ENCODE assay signal across 8 cellular contexts in genomic region chr12:118016424-118017264, GRCh38. TPM values are rescaled to one million over a fixed set of nuclear protein-coding genes. Genes with fewer than 3 reads are reported as not detected.
DNase-seq lines count a peak whose midpoint lies in the region; ATAC-seq and TF ChIP-seq lines count a peak whose summit lies in the region.

Gene RFC5, plus strand, starts transcription at chr12:118016703. Its CDS starts 125 bp downstream, at chr12:118016828.

- peak; percentile 99 for ATAC-seq in HG02571 (IDR thresholded peaks at IDR 0.05; ENCODE audit: unreplicated experiment)

- peak within 1 kb of the TSS; percentile 89 for H3K4me3 ChIP-seq in GM06990 (replicated peaks; ENCODE audit: low read depth, low read length)
- peak within 1 kb of the TSS; percentile 93 for H3K4me3 ChIP-seq in SK-N-MC
- peak within 1 kb of the TSS; percentile 82 for H3K4me3 ChIP-seq in suprapubic skin

- DNase-seq in GM06990 (ENCODE audit: extremely low read depth, insufficient read length) (peak; percentile 96), NCI-H1048 (lab: John Stamatoyannopoulos, UW) (peak; percentile 96), SK-N-MC (ENCODE audit: low read depth, low spot score) (peak; percentile 50), germinal center (ENCODE audit: low spot score) (peak; percentile 97), nucleus accumbens (lab: John Stamatoyannopoulos, UW) (peak; percentile 24 to 97 (median 91)), suprapubic skin (ENCODE audit: low spot score in 2 of 2) (peak; percentile 98 to 99)
- peak; percentile 98 for DNase-seq in activated naive CD4-positive, alpha-beta T cell treated with anti-CD3 and anti-CD28 coated beads for 36 hours

- H3K9ac ChIP-seq in SK-N-MC (ENCODE audit: insufficient read length): peak within 1 kb of the TSS; percentile 98

- no peak for TF ChIP-seq EP300 in suprapubic skin (IDR thresholded peaks at IDR 0.05)

- peak within 1 kb of the TSS; percentile 96 for H3K4me3 Mint-ChIP-seq in activated naive CD4-positive, alpha-beta T cell treated with anti-CD3 and anti-CD28 coated beads for 36 hours

- under 1% methylated on average over 29 of the region's 61 CpGs for WGBS in suprapubic skin

- no peak for TF ChIP-seq POLR2A in suprapubic skin (IDR thresholded peaks at IDR 0.05)

- peaks cover 24% of the 10 kb centered on the region for H3K36me3 Mint-ChIP-seq in activated naive CD4-positive, alpha-beta T cell treated with anti-CD3 and anti-CD28 coated beads for 36 hours (ENCODE audit: low read depth)

- H3K27me3 Mint-ChIP-seq in activated naive CD4-positive, alpha-beta T cell treated with anti-CD3 and anti-CD28 coated beads for 36 hours (ENCODE audit: low read depth): no peaks in the 10 kb centered on the region

- no peaks in the 10 kb centered on the region for H3K9me3 Mint-ChIP-seq in activated naive CD4-positive, alpha-beta T cell treated with anti-CD3 and anti-CD28 coated beads for 36 hours

- peak within 1 kb of the TSS; percentile 88 for H3K27ac Mint-ChIP-seq in activated naive CD4-positive, alpha-beta T cell treated with anti-CD3 and anti-CD28 coated beads for 36 hours

- no peaks in the 10 kb centered on the region for H3K9me3 ChIP-seq in SK-N-MC (ENCODE audit: low read depth, low read length)
- no peaks in the 10 kb centered on the region for H3K9me3 ChIP-seq in suprapubic skin

- CTCF ChIA-PET in activated naive CD4-positive, alpha-beta T cell treated with anti-CD3 and anti-CD28 coated beads for 36 hours (lab: Charles Lee): interaction anchor here (0.6 to 2.2 kb wide), 6 partner anchors 12 to 927 kb away, joined by 3 to 7 read pairs (median 4); partner anchors contain the start of gene SUDS3

- TF ChIP-seq CTCF in GM06990 (IDR thresholded peaks at IDR 0.05; ENCODE audit: insufficient read depth, low read length, poor library complexity, severe bottlenecking) (no peak), suprapubic skin (IDR thresholded peaks at IDR 0.05) (no peak)

- H3K27me3 ChIP-seq in GM06990 (replicated peaks; ENCODE audit: control insufficient read depth, insufficient read depth, low read length): no peaks in the 10 kb centered on the region
- H3K27me3 ChIP-seq in suprapubic skin: no peaks in the 10 kb centered on the region

- H3K27ac ChIP-seq in SK-N-MC (peak within 1 kb of the TSS; percentile 36; the same call in 1 of the 2 replicates), suprapubic skin (no peak within 1 kb of the TSS)

- peaks cover 3% of the 10 kb centered on the region; the same call in 1 of the 2 replicates for H3K36me3 ChIP-seq in GM06990 (ENCODE audit: control insufficient read depth, insufficient read depth, low read length)
- peaks cover 39% of the 10 kb centered on the region for H3K36me3 ChIP-seq in SK-N-MC (ENCODE audit: insufficient read depth, low read length)
- peaks cover 22% of the 10 kb centered on the region for H3K36me3 ChIP-seq in suprapubic skin

- intact Hi-C loops in activated naive CD4-positive, alpha-beta T cell treated with anti-CD3 and anti-CD28 coated beads for 36 hours (cut with micrococcal nuclease): loop anchor here (1.0 kb wide), 7 partner anchors 19 to 1278 kb away; partner anchors contain the start of genes PEBP1, RNFT2, SPRING1 and SUDS3

- peaks cover 19% of the 10 kb centered on the region for H3K4me1 Mint-ChIP-seq in activated naive CD4-positive, alpha-beta T cell treated with anti-CD3 and anti-CD28 coated beads for 36 hours (ENCODE audit: low read depth)

- H3K4me1 ChIP-seq in suprapubic skin: peaks cover 21% of the 10 kb centered on the region

RNA-seq across cellular contexts. Expression of gene RFC5, which starts in this region (rescaled TPM):
- total RNA-seq in activated naive CD4-positive, alpha-beta T cell treated with anti-CD3 and anti-CD28 coated beads for 36 hours: 10 to 100 TPM; 62.0 to 62.5 TPM
- total RNA-seq in suprapubic skin: 10 to 100 TPM in 2 of 4 donors, 1 to 10 TPM in 2; 9.0 to 14.0 (median 10.7) TPM

Comparison
In these comparisons a context has a peak if more than half of its experiments do, and no peak if none do; other contexts are left out.
1. RNA of gene RFC5 (total RNA-seq): 62.0 to 62.5 TPM in activated naive CD4-positive, alpha-beta T cell treated with anti-CD3 and anti-CD28 coated beads for 36 hours; 9.0 to 14.0 TPM in suprapubic skin; every median in the first group is over 4 times any median in the second.
2. Peak in every context shown above with its lines, with median percentiles within 50 percentile points of each other: DNase-seq and H3K4me3 ChIP-seq.